ENCODE assay signal across 1 cellular context in genomic region chr20:45945678-45946148, GRCh38.
A peak's percentile ranks its signal among the peaks of the same experiment; 100 is the strongest.
TF ChIP-seq lines count a peak whose summit lies in the region.

No MANE protein-coding gene starts in this region.

TF ChIP-seq in HepG2, 621 proteins besides CTCF, POLR2A, EP300 and RAD21 (continued from another document):
- TF ChIP-seq, protein P1, sequence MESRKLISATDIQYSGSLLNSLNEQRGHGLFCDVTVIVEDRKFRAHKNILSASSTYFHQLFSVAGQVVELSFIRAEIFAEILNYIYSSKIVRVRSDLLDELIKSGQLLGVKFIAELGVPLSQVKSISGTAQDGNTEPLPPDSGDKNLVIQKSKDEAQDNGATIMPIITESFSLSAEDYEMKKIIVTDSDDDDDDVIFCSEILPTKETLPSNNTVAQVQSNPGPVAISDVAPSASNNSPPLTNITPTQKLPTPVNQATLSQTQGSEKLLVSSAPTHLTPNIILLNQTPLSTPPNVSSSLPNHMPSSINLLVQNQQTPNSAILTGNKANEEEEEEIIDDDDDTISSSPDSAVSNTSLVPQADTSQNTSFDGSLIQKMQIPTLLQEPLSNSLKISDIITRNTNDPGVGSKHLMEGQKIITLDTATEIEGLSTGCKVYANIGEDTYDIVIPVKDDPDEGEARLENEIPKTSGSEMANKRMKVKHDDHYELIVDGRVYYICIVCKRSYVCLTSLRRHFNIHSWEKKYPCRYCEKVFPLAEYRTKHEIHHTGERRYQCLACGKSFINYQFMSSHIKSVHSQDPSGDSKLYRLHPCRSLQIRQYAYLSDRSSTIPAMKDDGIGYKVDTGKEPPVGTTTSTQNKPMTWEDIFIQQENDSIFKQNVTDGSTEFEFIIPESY (CRISPR knock-in tag; IDR thresholded peaks at IDR 0.05) = peak; percentile 97
- peak; percentile 49 for TF ChIP-seq FOSL2 (CRISPR knock-in tag; IDR thresholded peaks at IDR 0.05)
- TF ChIP-seq ZMYM2 (CRISPR knock-in tag; IDR thresholded peaks at IDR 0.05) = peak; percentile 36; the same call in 1 of the 2 replicates
- peak; percentile 48; the same call in 1 of the 2 replicates for TF ChIP-seq ZNF280B (CRISPR knock-in tag; IDR thresholded peaks at IDR 0.05; ENCODE audit: borderline replicate concordance)
- TF ChIP-seq PHF8 (CRISPR knock-in tag; IDR thresholded peaks at IDR 0.05) = no peak
- TF ChIP-seq, protein P2, sequence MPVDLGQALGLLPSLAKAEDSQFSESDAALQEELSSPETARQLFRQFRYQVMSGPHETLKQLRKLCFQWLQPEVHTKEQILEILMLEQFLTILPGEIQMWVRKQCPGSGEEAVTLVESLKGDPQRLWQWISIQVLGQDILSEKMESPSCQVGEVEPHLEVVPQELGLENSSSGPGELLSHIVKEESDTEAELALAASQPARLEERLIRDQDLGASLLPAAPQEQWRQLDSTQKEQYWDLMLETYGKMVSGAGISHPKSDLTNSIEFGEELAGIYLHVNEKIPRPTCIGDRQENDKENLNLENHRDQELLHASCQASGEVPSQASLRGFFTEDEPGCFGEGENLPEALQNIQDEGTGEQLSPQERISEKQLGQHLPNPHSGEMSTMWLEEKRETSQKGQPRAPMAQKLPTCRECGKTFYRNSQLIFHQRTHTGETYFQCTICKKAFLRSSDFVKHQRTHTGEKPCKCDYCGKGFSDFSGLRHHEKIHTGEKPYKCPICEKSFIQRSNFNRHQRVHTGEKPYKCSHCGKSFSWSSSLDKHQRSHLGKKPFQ (CRISPR knock-in tag; IDR thresholded peaks at IDR 0.05; ENCODE audit: insufficient replicate concordance) = no peak
- TF ChIP-seq POLR2AphosphoS5 (IDR thresholded peaks at IDR 0.05; ENCODE audit: low read depth, low read length) = 0 out of 2 replicates have a peak, but pooled peaks have one; percentile 7
- no peak for TF ChIP-seq ZNF383 (CRISPR knock-in tag; IDR thresholded peaks at IDR 0.05; ENCODE audit: borderline replicate concordance)
- 0 out of 2 replicates have a peak, but pooled peaks have one; percentile 8 for TF ChIP-seq DPF2 (CRISPR knock-in tag; IDR thresholded peaks at IDR 0.05; ENCODE audit: borderline replicate concordance, low read depth)
- TF ChIP-seq, protein P3, sequence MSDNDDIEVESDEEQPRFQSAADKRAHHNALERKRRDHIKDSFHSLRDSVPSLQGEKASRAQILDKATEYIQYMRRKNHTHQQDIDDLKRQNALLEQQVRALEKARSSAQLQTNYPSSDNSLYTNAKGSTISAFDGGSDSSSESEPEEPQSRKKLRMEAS (IDR thresholded peaks at IDR 0.05) = 0 out of 2 replicates have a peak, but pooled peaks have one; percentile 15
- 0 out of 2 replicates have a peak, but pooled peaks have one; percentile 25 for TF ChIP-seq NFKB2 (CRISPR knock-in tag; IDR thresholded peaks at IDR 0.05; ENCODE audit: borderline replicate concordance)
- TF ChIP-seq CBX2 (IDR thresholded peaks at IDR 0.05; ENCODE audit: low read depth, low read length) = no peak
- no peak for TF ChIP-seq CBX2 (CRISPR knock-in tag; IDR thresholded peaks at IDR 0.05; ENCODE audit: low read depth)
- peak; percentile 77; the same call in 1 of the 2 replicates for TF ChIP-seq ZBTB38 (CRISPR knock-in tag; IDR thresholded peaks at IDR 0.05)
- no peak for TF ChIP-seq HMGXB4 (CRISPR knock-in tag; IDR thresholded peaks at IDR 0.05; ENCODE audit: borderline replicate concordance in 1 of 2, low read depth in 1 of 2)
- peak; percentile 33; the same call in 1 of the 2 replicates for TF ChIP-seq SKIL (CRISPR knock-in tag; IDR thresholded peaks at IDR 0.05; ENCODE audit: borderline replicate concordance)
- TF ChIP-seq MAZ (IDR thresholded peaks at IDR 0.05; ENCODE audit: borderline replicate concordance, low read depth, low read length) = no peak
- no peak for TF ChIP-seq MAZ (CRISPR knock-in tag; IDR thresholded peaks at IDR 0.05; ENCODE audit: low read depth)
- no peak for TF ChIP-seq SOX6 (IDR thresholded peaks at IDR 0.05)
- no peak for TF ChIP-seq SOX6 (CRISPR knock-in tag; IDR thresholded peaks at IDR 0.05)
- no peak for TF ChIP-seq MAFG (CRISPR knock-in tag; IDR thresholded peaks at IDR 0.05)
- no peak for TF ChIP-seq ZNF883 (CRISPR knock-in tag; IDR thresholded peaks at IDR 0.05; ENCODE audit: not compliant biosample characterization)
- TF ChIP-seq, protein P4, sequence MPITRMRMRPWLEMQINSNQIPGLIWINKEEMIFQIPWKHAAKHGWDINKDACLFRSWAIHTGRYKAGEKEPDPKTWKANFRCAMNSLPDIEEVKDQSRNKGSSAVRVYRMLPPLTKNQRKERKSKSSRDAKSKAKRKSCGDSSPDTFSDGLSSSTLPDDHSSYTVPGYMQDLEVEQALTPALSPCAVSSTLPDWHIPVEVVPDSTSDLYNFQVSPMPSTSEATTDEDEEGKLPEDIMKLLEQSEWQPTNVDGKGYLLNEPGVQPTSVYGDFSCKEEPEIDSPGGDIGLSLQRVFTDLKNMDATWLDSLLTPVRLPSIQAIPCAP (CRISPR knock-in tag; IDR thresholded peaks at IDR 0.05; ENCODE audit: low read depth) = no peak
- TF ChIP-seq, protein P5, sequence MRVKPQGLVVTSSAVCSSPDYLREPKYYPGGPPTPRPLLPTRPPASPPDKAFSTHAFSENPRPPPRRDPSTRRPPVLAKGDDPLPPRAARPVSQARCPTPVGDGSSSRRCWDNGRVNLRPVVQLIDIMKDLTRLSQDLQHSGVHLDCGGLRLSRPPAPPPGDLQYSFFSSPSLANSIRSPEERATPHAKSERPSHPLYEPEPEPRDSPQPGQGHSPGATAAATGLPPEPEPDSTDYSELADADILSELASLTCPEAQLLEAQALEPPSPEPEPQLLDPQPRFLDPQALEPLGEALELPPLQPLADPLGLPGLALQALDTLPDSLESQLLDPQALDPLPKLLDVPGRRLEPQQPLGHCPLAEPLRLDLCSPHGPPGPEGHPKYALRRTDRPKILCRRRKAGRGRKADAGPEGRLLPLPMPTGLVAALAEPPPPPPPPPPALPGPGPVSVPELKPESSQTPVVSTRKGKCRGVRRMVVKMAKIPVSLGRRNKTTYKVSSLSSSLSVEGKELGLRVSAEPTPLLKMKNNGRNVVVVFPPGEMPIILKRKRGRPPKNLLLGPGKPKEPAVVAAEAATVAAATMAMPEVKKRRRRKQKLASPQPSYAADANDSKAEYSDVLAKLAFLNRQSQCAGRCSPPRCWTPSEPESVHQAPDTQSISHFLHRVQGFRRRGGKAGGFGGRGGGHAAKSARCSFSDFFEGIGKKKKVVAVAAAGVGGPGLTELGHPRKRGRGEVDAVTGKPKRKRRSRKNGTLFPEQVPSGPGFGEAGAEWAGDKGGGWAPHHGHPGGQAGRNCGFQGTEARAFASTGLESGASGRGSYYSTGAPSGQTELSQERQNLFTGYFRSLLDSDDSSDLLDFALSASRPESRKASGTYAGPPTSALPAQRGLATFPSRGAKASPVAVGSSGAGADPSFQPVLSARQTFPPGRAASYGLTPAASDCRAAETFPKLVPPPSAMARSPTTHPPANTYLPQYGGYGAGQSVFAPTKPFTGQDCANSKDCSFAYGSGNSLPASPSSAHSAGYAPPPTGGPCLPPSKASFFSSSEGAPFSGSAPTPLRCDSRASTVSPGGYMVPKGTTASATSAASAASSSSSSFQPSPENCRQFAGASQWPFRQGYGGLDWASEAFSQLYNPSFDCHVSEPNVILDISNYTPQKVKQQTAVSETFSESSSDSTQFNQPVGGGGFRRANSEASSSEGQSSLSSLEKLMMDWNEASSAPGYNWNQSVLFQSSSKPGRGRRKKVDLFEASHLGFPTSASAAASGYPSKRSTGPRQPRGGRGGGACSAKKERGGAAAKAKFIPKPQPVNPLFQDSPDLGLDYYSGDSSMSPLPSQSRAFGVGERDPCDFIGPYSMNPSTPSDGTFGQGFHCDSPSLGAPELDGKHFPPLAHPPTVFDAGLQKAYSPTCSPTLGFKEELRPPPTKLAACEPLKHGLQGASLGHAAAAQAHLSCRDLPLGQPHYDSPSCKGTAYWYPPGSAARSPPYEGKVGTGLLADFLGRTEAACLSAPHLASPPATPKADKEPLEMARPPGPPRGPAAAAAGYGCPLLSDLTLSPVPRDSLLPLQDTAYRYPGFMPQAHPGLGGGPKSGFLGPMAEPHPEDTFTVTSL (CRISPR knock-in tag; IDR thresholded peaks at IDR 0.05; ENCODE audit: borderline replicate concordance) = no peak
- no peak for TF ChIP-seq ARHGAP35 (CRISPR knock-in tag; IDR thresholded peaks at IDR 0.05; ENCODE audit: borderline replicate concordance)
- TF ChIP-seq ZNF263 (CRISPR knock-in tag; IDR thresholded peaks at IDR 0.05) = peak; percentile 98
